ENCODE assay signal across 16 cellular contexts in the genomic region with DNA sequence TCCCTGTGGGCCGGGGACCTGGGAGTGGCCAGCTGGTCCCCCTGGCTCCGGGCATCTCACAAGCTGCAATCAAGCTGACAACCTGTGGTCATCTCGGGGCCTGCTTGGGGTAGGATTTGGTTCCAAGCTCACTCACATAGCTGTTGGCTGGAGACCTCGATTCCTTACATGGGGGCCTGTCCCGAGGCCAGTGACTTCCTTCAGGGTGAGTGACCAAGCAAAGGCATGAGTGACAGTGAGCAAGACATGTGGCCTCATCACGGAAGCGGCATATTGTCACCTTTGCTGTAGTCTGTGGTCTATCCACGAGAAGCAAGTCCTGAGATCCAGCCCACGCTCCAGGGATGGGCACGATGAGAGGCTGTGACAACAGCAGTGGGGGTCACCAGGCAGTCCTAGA.
DNase-seq lines count a peak whose midpoint lies in the region; ATAC-seq and TF ChIP-seq lines count a peak whose summit lies in the region.
"Had no signal": no experiment of that assay in that cellular context is flagged by ENCODE, and none has a peak within 500 bp of the region (broad histone marks: within the 10 kb centered on the region; RNA-seq: fewer than 3 reads in every experiment).

No MANE protein-coding gene starts in this region.

- TF ChIP-seq EP300 in stomach (IDR thresholded peaks at IDR 0.05): no peak

- ATAC-seq in RWPE2 (ENCODE audit: low read depth): no peak

- peaks cover 5% of the 10 kb centered on the region for H3K9me3 Mint-ChIP-seq in nephron progenitor cell
- H3K9me3 Mint-ChIP-seq: IgD-negative memory B cell had no signal

- no peak overlapping the region for H3K4me3 ChIP-seq in RWPE2 (ENCODE audit: severe bottlenecking)
- no peak overlapping the region for H3K4me3 ChIP-seq in stomach
- H3K4me3 ChIP-seq: HAP-1 had no signal

- no peak for TF ChIP-seq POLR2A in stomach (IDR thresholded peaks at IDR 0.05)

- H3K36me3 Mint-ChIP-seq in nephron progenitor cell (ENCODE audit: low read depth): peaks cover 4% of the 10 kb centered on the region
- H3K36me3 Mint-ChIP-seq: IgD-negative memory B cell had no signal

- H3K9me3 ChIP-seq in RWPE2 (ENCODE audit: severe bottlenecking) (no peaks in the 10 kb centered on the region), stomach (no peaks in the 10 kb centered on the region)
- H3K9me3 ChIP-seq: HAP-1 had no signal

- intact Hi-C loops in stomach (cut with DNase I; ENCODE audit: low total_unique reads): no loop called here

- H3K4me1 ChIP-seq in RWPE2 (ENCODE audit: insufficient read depth, poor library complexity, severe bottlenecking): no peaks in the 10 kb centered on the region
- no peaks in the 10 kb centered on the region for H3K4me1 ChIP-seq in stomach
- H3K4me1 ChIP-seq: HAP-1 had no signal

- H3K27ac ChIP-seq in RWPE2 (ENCODE audit: poor library complexity, severe bottlenecking) (no peak overlapping the region), stomach (no peak overlapping the region)

- no peak overlapping the region for H3K4me3 Mint-ChIP-seq in nephron progenitor cell

- H3K27ac Mint-ChIP-seq in nephron progenitor cell: no peak overlapping the region
- H3K27ac Mint-ChIP-seq: IgD-negative memory B cell had no signal

- peaks cover 6% of the 10 kb centered on the region for H3K27me3 Mint-ChIP-seq in nephron progenitor cell (ENCODE audit: low read depth, poor library complexity)

- H3K27me3 ChIP-seq in RWPE2 (ENCODE audit: insufficient read depth, poor library complexity, severe bottlenecking) (no peaks in the 10 kb centered on the region), stomach (no peaks in the 10 kb centered on the region)

- H3K36me3 ChIP-seq in RWPE2 (ENCODE audit: low read depth): no peaks in the 10 kb centered on the region
- H3K36me3 ChIP-seq in stomach: no peaks in the 10 kb centered on the region
- H3K36me3 ChIP-seq: HAP-1 had no signal

- WGBS in stomach, 5 donors: 89 to 98% (median 92%) methylated on average over 8 to 10 of the region's 10 CpGs

- TF ChIP-seq CTCF in RWPE2 (IDR thresholded peaks at IDR 0.05; ENCODE audit: poor library complexity, severe bottlenecking): no peak
- TF ChIP-seq CTCF in stomach (IDR thresholded peaks at IDR 0.05): no peak
- no peak for TF ChIP-seq CTCF in nephron progenitor cell (IDR thresholded peaks at IDR 0.05)

- H3K4me1 Mint-ChIP-seq in nephron progenitor cell: peaks cover 52% of the 10 kb centered on the region

- DNase-seq in activated effector memory CD4-positive, alpha-beta T cell treated with anti-CD3 and anti-CD28 coated beads, Interleukin-2, amount 50 U/mL, for 16 hours: peak; percentile 50
- no peak for DNase-seq in activated effector memory CD4-positive, alpha-beta T cell treated with Interleukin-2 at 50 U/mL for 16 hours
- DNase-seq in RWPE2 (ENCODE audit: low spot score) (peak; percentile 31), mesenteric fat pad (ENCODE audit: low spot score) (peak; percentile 82), stomach (peak; percentile 14), nephron progenitor cell (no peak)
- DNase-seq in stimulated activated CD4-positive, alpha-beta T cell treated with anti-CD3 and anti-CD28 coated beads, Interleukin-4, amount 100 ng/mL, for 1 hour: no peak
- no peak for DNase-seq in stimulated activated CD4-positive, alpha-beta T cell treated with anti-CD3 and anti-CD28 coated beads, Interleukin-1b, Interleukin-23, amount 100 ng/mL, for 48 hours
- DNase-seq: C1 segment of cervical spinal cord, COR-L47, NCI-H1417, NCI-H2029, NCI-H510A, NCI-H82 had no signal

Comparison
In these comparisons a context has a peak if more than half of its experiments do, and no peak if none do; other contexts are left out.
1. DNase-seq: peak in activated effector memory CD4-positive, alpha-beta T cell treated with anti-CD3 and anti-CD28 coated beads, Interleukin-2, amount 50 U/mL, for 16 hours (single experiment), RWPE2 (single experiment), mesenteric fat pad (single experiment) and stomach (single experiment); none in activated effector memory CD4-positive, alpha-beta T cell treated with Interleukin-2 at 50 U/mL for 16 hours (single experiment), nephron progenitor cell (single experiment), stimulated activated CD4-positive, alpha-beta T cell treated with anti-CD3 and anti-CD28 coated beads, Interleukin-4, amount 100 ng/mL, for 1 hour (single experiment) and stimulated activated CD4-positive, alpha-beta T cell treated with anti-CD3 and anti-CD28 coated beads, Interleukin-1b, Interleukin-23, amount 100 ng/mL, for 48 hours (single experiment).